8 cellular contexts compared by ENCODE assay signal in genomic region chr17:51118330-51119195, GRCh38. TPM values are rescaled to one million over a fixed set of nuclear protein-coding genes. Genes with fewer than 3 reads are reported as not detected.
A peak's percentile ranks its signal among the peaks of the same experiment; 100 is the strongest.
DNase-seq lines count a peak whose midpoint lies in the region; ATAC-seq and TF ChIP-seq lines count a peak whose summit lies in the region.

No MANE protein-coding gene starts in this region.

- 43% methylated on average over 14 of the region's 14 CpGs for WGBS in esophagus muscularis mucosa

- no peaks in the 10 kb centered on the region for H3K9me2 ChIP-seq in OCI-LY1 (ENCODE audit: low read depth, low read length)

- H2AFZ ChIP-seq in ACC112 (ENCODE audit: low read length, unreplicated experiment) (no peak overlapping the region), OCI-LY1 (ENCODE audit: low read length) (no peak overlapping the region)

- H3K4me3 ChIP-seq in ACC112 (ENCODE audit: low read depth, low read length), result peak overlapping the region; percentile 91
- H3K4me3 ChIP-seq in HEK293 (ENCODE audit: low read depth, low read length), result peak overlapping the region; percentile 4
- peak overlapping the region; percentile 92 for H3K4me3 ChIP-seq in OCI-LY1 (ENCODE audit: low read depth, low read length, poor library complexity, severe bottlenecking)
- H3K4me3 ChIP-seq in esophagus muscularis mucosa, result peak overlapping the region; percentile 95 to 100 (median 98)

- CTCF ChIA-PET in HEK293 (lab: Yijun Ruan, JAX), result interaction anchor here (0.7 to 0.9 kb wide), 3 partner anchors 14 to 162 kb away, joined by 3 to 6 read pairs (median 3); partner anchors contain the start of gene NME1

- ATAC-seq in HG02623 (IDR thresholded peaks at IDR 0.05; ENCODE audit: unreplicated experiment), result no peak
- ATAC-seq in GM18868 (IDR thresholded peaks at IDR 0.05; ENCODE audit: unreplicated experiment), result no peak

- H3K4me1 Mint-ChIP-seq in progenitor cell of endocrine pancreas (ENCODE audit: low read depth), result peaks cover 28% of the 10 kb centered on the region

- H3K79me2 ChIP-seq in ACC112 (ENCODE audit: control insufficient read depth, insufficient read depth, low read length, unreplicated experiment), result peaks cover 65% of the 10 kb centered on the region
- H3K79me2 ChIP-seq in OCI-LY1 (ENCODE audit: insufficient read depth, low read length), result peaks cover 61% of the 10 kb centered on the region

- H3K27ac ChIP-seq in ACC112 (ENCODE audit: low read depth, low read length) (no peak overlapping the region), HEK293 (ENCODE audit: extremely low read depth, low read depth, low read length) (no peak overlapping the region; the same call in none of the 2 replicates), OCI-LY1 (ENCODE audit: low read depth, low read length, poor library complexity, severe bottlenecking) (peak overlapping the region; percentile 86), esophagus muscularis mucosa (replicated peaks in 1 of 4) (peak overlapping the region; percentile 99 to 100 (median 100))

- intact Hi-C loops in esophagus muscularis mucosa (cut with DNase I), result no loop called here

- DNase-seq in esophagus muscularis mucosa (ENCODE audit: extremely low spot score), result no peak
- DNase-seq in progenitor cell of endocrine pancreas (ENCODE audit: low spot score, unreplicated experiment), result no peak
- no peak for DNase-seq in stimulated activated CD4-positive, alpha-beta T cell treated with anti-CD3 and anti-CD28 coated beads, Interleukin-2, amount 100 ng/mL, for 24 hours

- TF ChIP-seq EP300 in esophagus muscularis mucosa (IDR thresholded peaks at IDR 0.05), result no peak

- POLR2A ChIA-PET in HEK293 (lab: Yijun Ruan, JAX), result interaction anchor here (1.1 kb wide), 1 partner anchor 48 kb away, joined by 3 read pairs; the partner anchor contains the start of gene NME2

- H3K27me3 ChIP-seq in ACC112 (ENCODE audit: insufficient read depth, low read length) (no peaks in the 10 kb centered on the region), OCI-LY1 (ENCODE audit: insufficient read depth, low read length) (no peaks in the 10 kb centered on the region), esophagus muscularis mucosa (no peaks in the 10 kb centered on the region)

- peak overlapping the region; percentile 88 for H3K4me2 ChIP-seq in OCI-LY1 (ENCODE audit: low read length)

- H4K20me1 ChIP-seq in OCI-LY1 (ENCODE audit: insufficient read depth, low read length), result no peaks in the 10 kb centered on the region

- no peaks in the 10 kb centered on the region for H3K9me3 ChIP-seq in HEK293 (ENCODE audit: control insufficient read depth, insufficient read depth, low read depth, low read length)
- H3K9me3 ChIP-seq in OCI-LY1 (ENCODE audit: low read length), result no peaks in the 10 kb centered on the region
- H3K9me3 ChIP-seq in esophagus muscularis mucosa, result no peaks in the 10 kb centered on the region

- H3K27me3 Mint-ChIP-seq in progenitor cell of endocrine pancreas, result no peaks in the 10 kb centered on the region

- H3F3A ChIP-seq in OCI-LY1 (ENCODE audit: insufficient read depth, low read length), result no peaks in the 10 kb centered on the region

- peaks cover 27% of the 10 kb centered on the region for H3K4me1 ChIP-seq in ACC112 (ENCODE audit: control insufficient read depth, insufficient read depth, low read length, unreplicated experiment)
- peaks cover 14% of the 10 kb centered on the region for H3K4me1 ChIP-seq in HEK293 (ENCODE audit: control insufficient read depth, insufficient read depth, low read length)
- H3K4me1 ChIP-seq in OCI-LY1 (ENCODE audit: insufficient read depth, low read length, severe bottlenecking), result peaks cover 41% of the 10 kb centered on the region
- peaks cover 23 to 61% (median 50%) of the 10 kb centered on the region in 4 donors for H3K4me1 ChIP-seq in esophagus muscularis mucosa

- TF ChIP-seq CTCF in HEK293 (tag by site-specific recombination; IDR thresholded peaks at IDR 0.05) (no peak), OCI-LY1 (IDR thresholded peaks at IDR 0.05; ENCODE audit: low read length) (no peak), esophagus muscularis mucosa (IDR thresholded peaks at IDR 0.05) (no peak), progenitor cell of endocrine pancreas (IDR thresholded peaks at IDR 0.05; ENCODE audit: unreplicated experiment) (no peak)

- no peak for TF ChIP-seq POLR2A in esophagus muscularis mucosa (IDR thresholded peaks at IDR 0.05; ENCODE audit: low read depth)

- H3K36me3 ChIP-seq in ACC112 (ENCODE audit: insufficient read depth, low read length) (no peaks in the 10 kb centered on the region), HEK293 (ENCODE audit: control insufficient read depth in 2 of 2, insufficient read depth in 1 of 2, low read length in 2 of 2) (no peaks in the 10 kb centered on the region; a peak in 1 of 3 replicates), OCI-LY1 (ENCODE audit: insufficient read depth, low read length) (no peaks in the 10 kb centered on the region), esophagus muscularis mucosa (no peaks in the 10 kb centered on the region)

- H3K9ac ChIP-seq in OCI-LY1 (ENCODE audit: low read length), result peak overlapping the region; percentile 94

- peak overlapping the region; percentile 52 for H3K27ac Mint-ChIP-seq in progenitor cell of endocrine pancreas

- no peaks in the 10 kb centered on the region for H3K9me3 Mint-ChIP-seq in progenitor cell of endocrine pancreas (ENCODE audit: low read depth)

- peak overlapping the region; percentile 96 for H3K4me3 Mint-ChIP-seq in progenitor cell of endocrine pancreas (ENCODE audit: low read depth)

- H3K36me3 Mint-ChIP-seq in progenitor cell of endocrine pancreas (ENCODE audit: insufficient read depth), result no peaks in the 10 kb centered on the region

TF ChIP-seq in HEK293, 187 proteins besides CTCF, POLR2A, EP300 and RAD21 (continues in another document):
- TF ChIP-seq, protein P1, sequence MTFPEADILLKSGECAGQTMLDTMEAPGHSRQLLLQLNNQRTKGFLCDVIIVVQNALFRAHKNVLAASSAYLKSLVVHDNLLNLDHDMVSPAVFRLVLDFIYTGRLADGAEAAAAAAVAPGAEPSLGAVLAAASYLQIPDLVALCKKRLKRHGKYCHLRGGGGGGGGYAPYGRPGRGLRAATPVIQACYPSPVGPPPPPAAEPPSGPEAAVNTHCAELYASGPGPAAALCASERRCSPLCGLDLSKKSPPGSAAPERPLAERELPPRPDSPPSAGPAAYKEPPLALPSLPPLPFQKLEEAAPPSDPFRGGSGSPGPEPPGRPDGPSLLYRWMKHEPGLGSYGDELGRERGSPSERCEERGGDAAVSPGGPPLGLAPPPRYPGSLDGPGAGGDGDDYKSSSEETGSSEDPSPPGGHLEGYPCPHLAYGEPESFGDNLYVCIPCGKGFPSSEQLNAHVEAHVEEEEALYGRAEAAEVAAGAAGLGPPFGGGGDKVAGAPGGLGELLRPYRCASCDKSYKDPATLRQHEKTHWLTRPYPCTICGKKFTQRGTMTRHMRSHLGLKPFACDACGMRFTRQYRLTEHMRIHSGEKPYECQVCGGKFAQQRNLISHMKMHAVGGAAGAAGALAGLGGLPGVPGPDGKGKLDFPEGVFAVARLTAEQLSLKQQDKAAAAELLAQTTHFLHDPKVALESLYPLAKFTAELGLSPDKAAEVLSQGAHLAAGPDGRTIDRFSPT (tag by site-specific recombination; IDR thresholded peaks at IDR 0.05), result 0 out of 2 replicates have a peak, but pooled peaks have one; percentile 21
- TF ChIP-seq ZBTB1 (tag by site-specific recombination; IDR thresholded peaks at IDR 0.05), result no peak
- TF ChIP-seq, protein P2, sequence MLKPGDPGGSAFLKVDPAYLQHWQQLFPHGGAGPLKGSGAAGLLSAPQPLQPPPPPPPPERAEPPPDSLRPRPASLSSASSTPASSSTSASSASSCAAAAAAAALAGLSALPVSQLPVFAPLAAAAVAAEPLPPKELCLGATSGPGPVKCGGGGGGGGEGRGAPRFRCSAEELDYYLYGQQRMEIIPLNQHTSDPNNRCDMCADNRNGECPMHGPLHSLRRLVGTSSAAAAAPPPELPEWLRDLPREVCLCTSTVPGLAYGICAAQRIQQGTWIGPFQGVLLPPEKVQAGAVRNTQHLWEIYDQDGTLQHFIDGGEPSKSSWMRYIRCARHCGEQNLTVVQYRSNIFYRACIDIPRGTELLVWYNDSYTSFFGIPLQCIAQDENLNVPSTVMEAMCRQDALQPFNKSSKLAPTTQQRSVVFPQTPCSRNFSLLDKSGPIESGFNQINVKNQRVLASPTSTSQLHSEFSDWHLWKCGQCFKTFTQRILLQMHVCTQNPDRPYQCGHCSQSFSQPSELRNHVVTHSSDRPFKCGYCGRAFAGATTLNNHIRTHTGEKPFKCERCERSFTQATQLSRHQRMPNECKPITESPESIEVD (tag by site-specific recombination; IDR thresholded peaks at IDR 0.05), result peak; percentile 43; the same call in 1 of the 2 replicates
- no peak for TF ChIP-seq HOXD13 (CRISPR knock-in tag; IDR thresholded peaks at IDR 0.05; ENCODE audit: borderline replicate concordance)
- TF ChIP-seq ZNF843 (tag by site-specific recombination; IDR thresholded peaks at IDR 0.05), result no peak
- 0 out of 2 replicates have a peak, but pooled peaks have one; percentile 15 for TF ChIP-seq BCL11A (tag by site-specific recombination; IDR thresholded peaks at IDR 0.05; ENCODE audit: low read depth)
- TF ChIP-seq, protein P3, sequence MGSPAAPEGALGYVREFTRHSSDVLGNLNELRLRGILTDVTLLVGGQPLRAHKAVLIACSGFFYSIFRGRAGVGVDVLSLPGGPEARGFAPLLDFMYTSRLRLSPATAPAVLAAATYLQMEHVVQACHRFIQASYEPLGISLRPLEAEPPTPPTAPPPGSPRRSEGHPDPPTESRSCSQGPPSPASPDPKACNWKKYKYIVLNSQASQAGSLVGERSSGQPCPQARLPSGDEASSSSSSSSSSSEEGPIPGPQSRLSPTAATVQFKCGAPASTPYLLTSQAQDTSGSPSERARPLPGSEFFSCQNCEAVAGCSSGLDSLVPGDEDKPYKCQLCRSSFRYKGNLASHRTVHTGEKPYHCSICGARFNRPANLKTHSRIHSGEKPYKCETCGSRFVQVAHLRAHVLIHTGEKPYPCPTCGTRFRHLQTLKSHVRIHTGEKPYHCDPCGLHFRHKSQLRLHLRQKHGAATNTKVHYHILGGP (tag by site-specific recombination; IDR thresholded peaks at IDR 0.05), result no peak
- no peak for TF ChIP-seq ZNF426 (tag by site-specific recombination; IDR thresholded peaks at IDR 0.05)
- TF ChIP-seq GFI1B (tag by site-specific recombination; IDR thresholded peaks at IDR 0.05), result no peak
- peak; percentile 91 for TF ChIP-seq SCRT2 (tag by site-specific recombination; IDR thresholded peaks at IDR 0.05)
- TF ChIP-seq OSR2 (tag by site-specific recombination; IDR thresholded peaks at IDR 0.05), result peak; percentile 24; the same call in 1 of the 2 replicates
- peak; percentile 53; the same call in 1 of the 2 replicates for TF ChIP-seq IKZF3 (tag by site-specific recombination; IDR thresholded peaks at IDR 0.05)
- peak; percentile 40; the same call in 1 of the 2 replicates for TF ChIP-seq FEZF1 (tag by site-specific recombination; IDR thresholded peaks at IDR 0.05)

RNA-seq across cellular contexts. Expression of gene SPAG9, which starts 2.1 kb away (rescaled TPM):
- 10 to 100 TPM; 81.2 to 99.9 (median 89.9) TPM for total RNA-seq in esophagus muscularis mucosa
- 55.4 and 59.8 TPM in 2 replicates for total RNA-seq in progenitor cell of endocrine pancreas

RNA-seq across cellular contexts. Expression of gene NME1, which starts 34.8 kb away (rescaled TPM):
- 10 to 100 TPM in 3 of 4 donors, 1 to 10 TPM in 1; 9.1 to 32.3 (median 16.3) TPM for total RNA-seq in esophagus muscularis mucosa
- total RNA-seq in progenitor cell of endocrine pancreas, result 96.5 and 106 TPM in 2 replicates

RNA-seq across cellular contexts. Expression of gene NME2, which starts 47.6 kb away (rescaled TPM):
- total RNA-seq in esophagus muscularis mucosa (100 to 1,000 TPM; 245 to 554 (median 350) TPM), progenitor cell of endocrine pancreas (318 and 358 TPM in 2 replicates)

Comparison
In these comparisons a context has a peak if more than half of its experiments do, and no peak if none do; other contexts are left out.
1. H3K27ac ChIP-seq: peak in OCI-LY1 (single experiment) and esophagus muscularis mucosa (4 of 4); none in ACC112 (single experiment) and HEK293 (single experiment).
2. H3K4me3 ChIP-seq: peak in every context shown above with its lines; median percentile 98 in esophagus muscularis mucosa; 92 in OCI-LY1; 91 in ACC112; 4 in HEK293.